In the genomic region with DNA sequence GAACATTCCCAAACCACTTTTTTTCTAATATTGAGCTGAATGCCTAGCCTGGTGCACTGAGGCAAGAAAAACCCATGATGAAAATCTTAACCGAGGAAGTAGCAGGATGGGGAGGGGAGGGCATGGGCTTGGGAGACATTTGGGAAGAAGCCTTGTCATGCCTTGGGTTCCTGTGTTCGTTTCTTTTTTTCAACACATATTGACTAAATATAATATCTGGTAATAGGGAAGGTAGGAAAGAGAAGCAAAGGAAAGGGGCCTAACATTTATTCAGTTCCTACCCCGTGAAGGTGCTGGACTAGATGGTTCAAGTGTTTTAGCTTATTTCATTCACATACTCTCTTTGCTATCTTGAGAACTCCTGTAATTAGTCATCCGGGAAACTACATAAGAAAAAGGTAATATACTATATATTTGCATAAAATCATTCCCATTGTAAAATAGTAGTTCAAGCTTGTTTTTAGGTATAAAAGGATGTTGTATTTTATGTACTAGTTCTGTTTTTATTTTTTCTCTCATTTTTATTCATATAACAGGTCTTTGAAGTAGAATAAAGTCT, we compare ENCODE assay signal across 2 cellular contexts.
TF ChIP-seq lines count a peak whose summit lies in the region.

No MANE protein-coding gene starts in this region.

TF ChIP-seq in GM23338, 12 proteins besides CTCF, POLR2A, EP300 and RAD21:
- no peak for TF ChIP-seq POLR2AphosphoS5 (IDR thresholded peaks at IDR 0.05; ENCODE audit: low read depth)
- no peak for TF ChIP-seq NANOG (IDR thresholded peaks at IDR 0.05; ENCODE audit: borderline replicate concordance)
- no peak for TF ChIP-seq ZNF114 (CRISPR knock-in tag; IDR thresholded peaks at IDR 0.05)
- no peak for TF ChIP-seq CREB1 (CRISPR knock-in tag; IDR thresholded peaks at IDR 0.05; ENCODE audit: low read depth)
- TF ChIP-seq JUNB (IDR thresholded peaks at IDR 0.05; ENCODE audit: unreplicated experiment) = no peak

TF ChIP-seq in GM12878, 131 proteins besides CTCF, POLR2A, EP300 and RAD21:
- TF ChIP-seq GATAD2B (conservative IDR thresholded peaks at IDR 0.05; ENCODE audit: low read depth) (no peak), JUNB (IDR thresholded peaks at IDR 0.05) (peak; percentile 85), MEF2A (IDR thresholded peaks at IDR 0.05; ENCODE audit: insufficient read depth, low read depth, low read length) (0 out of 2 replicates have a peak, but pooled peaks have one; percentile 34), STAT3 (IDR thresholded peaks at IDR 0.05; ENCODE audit: low read depth, low read length) (no peak), ATF7 (IDR thresholded peaks at IDR 0.05; ENCODE audit: low read depth) (no peak), TCF7 (IDR thresholded peaks at IDR 0.05; ENCODE audit: borderline replicate concordance) (0 out of 2 replicates have a peak, but pooled peaks have one; percentile 24), IKZF2 (IDR thresholded peaks at IDR 0.05) (peak; percentile 52), IRF4 (IDR thresholded peaks at IDR 0.05; ENCODE audit: low read depth, low read length) (0 out of 2 replicates have a peak, but pooled peaks have one; percentile 43), RELA (IDR thresholded peaks at IDR 0.05; ENCODE audit: borderline replicate concordance, partially characterized antibody) (no peak), NFIC (IDR thresholded peaks at IDR 0.05; ENCODE audit: low read depth, low read length) (peak; percentile 72; the same call in 1 of the 2 replicates), IKZF1 (conservative IDR thresholded peaks at IDR 0.05) (peak; percentile 40), EED (IDR thresholded peaks at IDR 0.05; ENCODE audit: low read depth) (0 out of 2 replicates have a peak, but pooled peaks have one; percentile 26), MTA2 (IDR thresholded peaks at IDR 0.05; ENCODE audit: low read depth) (0 out of 2 replicates have a peak, but pooled peaks have one; percentile 31)
- TF ChIP-seq, protein P1, sequence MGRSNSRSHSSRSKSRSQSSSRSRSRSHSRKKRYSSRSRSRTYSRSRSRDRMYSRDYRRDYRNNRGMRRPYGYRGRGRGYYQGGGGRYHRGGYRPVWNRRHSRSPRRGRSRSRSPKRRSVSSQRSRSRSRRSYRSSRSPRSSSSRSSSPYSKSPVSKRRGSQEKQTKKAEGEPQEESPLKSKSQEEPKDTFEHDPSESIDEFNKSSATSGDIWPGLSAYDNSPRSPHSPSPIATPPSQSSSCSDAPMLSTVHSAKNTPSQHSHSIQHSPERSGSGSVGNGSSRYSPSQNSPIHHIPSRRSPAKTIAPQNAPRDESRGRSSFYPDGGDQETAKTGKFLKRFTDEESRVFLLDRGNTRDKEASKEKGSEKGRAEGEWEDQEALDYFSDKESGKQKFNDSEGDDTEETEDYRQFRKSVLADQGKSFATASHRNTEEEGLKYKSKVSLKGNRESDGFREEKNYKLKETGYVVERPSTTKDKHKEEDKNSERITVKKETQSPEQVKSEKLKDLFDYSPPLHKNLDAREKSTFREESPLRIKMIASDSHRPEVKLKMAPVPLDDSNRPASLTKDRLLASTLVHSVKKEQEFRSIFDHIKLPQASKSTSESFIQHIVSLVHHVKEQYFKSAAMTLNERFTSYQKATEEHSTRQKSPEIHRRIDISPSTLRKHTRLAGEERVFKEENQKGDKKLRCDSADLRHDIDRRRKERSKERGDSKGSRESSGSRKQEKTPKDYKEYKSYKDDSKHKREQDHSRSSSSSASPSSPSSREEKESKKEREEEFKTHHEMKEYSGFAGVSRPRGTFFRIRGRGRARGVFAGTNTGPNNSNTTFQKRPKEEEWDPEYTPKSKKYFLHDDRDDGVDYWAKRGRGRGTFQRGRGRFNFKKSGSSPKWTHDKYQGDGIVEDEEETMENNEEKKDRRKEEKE (IDR thresholded peaks at IDR 0.05) = no peak
- TF ChIP-seq, protein P2, sequence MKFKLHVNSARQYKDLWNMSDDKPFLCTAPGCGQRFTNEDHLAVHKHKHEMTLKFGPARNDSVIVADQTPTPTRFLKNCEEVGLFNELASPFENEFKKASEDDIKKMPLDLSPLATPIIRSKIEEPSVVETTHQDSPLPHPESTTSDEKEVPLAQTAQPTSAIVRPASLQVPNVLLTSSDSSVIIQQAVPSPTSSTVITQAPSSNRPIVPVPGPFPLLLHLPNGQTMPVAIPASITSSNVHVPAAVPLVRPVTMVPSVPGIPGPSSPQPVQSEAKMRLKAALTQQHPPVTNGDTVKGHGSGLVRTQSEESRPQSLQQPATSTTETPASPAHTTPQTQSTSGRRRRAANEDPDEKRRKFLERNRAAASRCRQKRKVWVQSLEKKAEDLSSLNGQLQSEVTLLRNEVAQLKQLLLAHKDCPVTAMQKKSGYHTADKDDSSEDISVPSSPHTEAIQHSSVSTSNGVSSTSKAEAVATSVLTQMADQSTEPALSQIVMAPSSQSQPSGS (IDR thresholded peaks at IDR 0.05; ENCODE audit: low read length) = peak; percentile 69; the same call in 1 of the 2 replicates
- TF ChIP-seq, protein P3, sequence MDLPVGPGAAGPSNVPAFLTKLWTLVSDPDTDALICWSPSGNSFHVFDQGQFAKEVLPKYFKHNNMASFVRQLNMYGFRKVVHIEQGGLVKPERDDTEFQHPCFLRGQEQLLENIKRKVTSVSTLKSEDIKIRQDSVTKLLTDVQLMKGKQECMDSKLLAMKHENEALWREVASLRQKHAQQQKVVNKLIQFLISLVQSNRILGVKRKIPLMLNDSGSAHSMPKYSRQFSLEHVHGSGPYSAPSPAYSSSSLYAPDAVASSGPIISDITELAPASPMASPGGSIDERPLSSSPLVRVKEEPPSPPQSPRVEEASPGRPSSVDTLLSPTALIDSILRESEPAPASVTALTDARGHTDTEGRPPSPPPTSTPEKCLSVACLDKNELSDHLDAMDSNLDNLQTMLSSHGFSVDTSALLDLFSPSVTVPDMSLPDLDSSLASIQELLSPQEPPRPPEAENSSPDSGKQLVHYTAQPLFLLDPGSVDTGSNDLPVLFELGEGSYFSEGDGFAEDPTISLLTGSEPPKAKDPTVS (IDR thresholded peaks at IDR 0.05; ENCODE audit: low read depth, low read length) = no peak
- TF ChIP-seq, protein P4, sequence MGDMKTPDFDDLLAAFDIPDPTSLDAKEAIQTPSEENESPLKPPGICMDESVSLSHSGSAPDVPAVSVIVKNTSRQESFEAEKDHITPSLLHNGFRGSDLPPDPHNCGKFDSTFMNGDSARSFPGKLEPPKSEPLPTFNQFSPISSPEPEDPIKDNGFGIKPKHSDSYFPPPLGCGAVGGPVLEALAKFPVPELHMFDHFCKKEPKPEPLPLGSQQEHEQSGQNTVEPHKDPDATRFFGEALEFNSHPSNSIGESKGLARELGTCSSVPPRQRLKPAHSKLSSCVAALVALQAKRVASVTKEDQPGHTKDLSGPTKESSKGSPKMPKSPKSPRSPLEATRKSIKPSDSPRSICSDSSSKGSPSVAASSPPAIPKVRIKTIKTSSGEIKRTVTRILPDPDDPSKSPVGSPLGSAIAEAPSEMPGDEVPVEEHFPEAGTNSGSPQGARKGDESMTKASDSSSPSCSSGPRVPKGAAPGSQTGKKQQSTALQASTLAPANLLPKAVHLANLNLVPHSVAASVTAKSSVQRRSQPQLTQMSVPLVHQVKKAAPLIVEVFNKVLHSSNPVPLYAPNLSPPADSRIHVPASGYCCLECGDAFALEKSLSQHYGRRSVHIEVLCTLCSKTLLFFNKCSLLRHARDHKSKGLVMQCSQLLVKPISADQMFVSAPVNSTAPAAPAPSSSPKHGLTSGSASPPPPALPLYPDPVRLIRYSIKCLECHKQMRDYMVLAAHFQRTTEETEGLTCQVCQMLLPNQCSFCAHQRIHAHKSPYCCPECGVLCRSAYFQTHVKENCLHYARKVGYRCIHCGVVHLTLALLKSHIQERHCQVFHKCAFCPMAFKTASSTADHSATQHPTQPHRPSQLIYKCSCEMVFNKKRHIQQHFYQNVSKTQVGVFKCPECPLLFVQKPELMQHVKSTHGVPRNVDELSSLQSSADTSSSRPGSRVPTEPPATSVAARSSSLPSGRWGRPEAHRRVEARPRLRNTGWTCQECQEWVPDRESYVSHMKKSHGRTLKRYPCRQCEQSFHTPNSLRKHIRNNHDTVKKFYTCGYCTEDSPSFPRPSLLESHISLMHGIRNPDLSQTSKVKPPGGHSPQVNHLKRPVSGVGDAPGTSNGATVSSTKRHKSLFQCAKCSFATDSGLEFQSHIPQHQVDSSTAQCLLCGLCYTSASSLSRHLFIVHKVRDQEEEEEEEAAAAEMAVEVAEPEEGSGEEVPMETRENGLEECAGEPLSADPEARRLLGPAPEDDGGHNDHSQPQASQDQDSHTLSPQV (IDR thresholded peaks at IDR 0.05) = no peak
- TF ChIP-seq, protein P5, sequence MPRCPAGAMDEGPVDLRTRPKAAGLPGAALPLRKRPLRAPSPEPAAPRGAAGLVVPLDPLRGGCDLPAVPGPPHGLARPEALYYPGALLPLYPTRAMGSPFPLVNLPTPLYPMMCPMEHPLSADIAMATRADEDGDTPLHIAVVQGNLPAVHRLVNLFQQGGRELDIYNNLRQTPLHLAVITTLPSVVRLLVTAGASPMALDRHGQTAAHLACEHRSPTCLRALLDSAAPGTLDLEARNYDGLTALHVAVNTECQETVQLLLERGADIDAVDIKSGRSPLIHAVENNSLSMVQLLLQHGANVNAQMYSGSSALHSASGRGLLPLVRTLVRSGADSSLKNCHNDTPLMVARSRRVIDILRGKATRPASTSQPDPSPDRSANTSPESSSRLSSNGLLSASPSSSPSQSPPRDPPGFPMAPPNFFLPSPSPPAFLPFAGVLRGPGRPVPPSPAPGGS (IDR thresholded peaks at IDR 0.05; ENCODE audit: borderline replicate concordance, insufficient read depth, low read depth, low read length, poor library complexity, severe bottlenecking) = peak; percentile 29
- TF ChIP-seq, protein P6, sequence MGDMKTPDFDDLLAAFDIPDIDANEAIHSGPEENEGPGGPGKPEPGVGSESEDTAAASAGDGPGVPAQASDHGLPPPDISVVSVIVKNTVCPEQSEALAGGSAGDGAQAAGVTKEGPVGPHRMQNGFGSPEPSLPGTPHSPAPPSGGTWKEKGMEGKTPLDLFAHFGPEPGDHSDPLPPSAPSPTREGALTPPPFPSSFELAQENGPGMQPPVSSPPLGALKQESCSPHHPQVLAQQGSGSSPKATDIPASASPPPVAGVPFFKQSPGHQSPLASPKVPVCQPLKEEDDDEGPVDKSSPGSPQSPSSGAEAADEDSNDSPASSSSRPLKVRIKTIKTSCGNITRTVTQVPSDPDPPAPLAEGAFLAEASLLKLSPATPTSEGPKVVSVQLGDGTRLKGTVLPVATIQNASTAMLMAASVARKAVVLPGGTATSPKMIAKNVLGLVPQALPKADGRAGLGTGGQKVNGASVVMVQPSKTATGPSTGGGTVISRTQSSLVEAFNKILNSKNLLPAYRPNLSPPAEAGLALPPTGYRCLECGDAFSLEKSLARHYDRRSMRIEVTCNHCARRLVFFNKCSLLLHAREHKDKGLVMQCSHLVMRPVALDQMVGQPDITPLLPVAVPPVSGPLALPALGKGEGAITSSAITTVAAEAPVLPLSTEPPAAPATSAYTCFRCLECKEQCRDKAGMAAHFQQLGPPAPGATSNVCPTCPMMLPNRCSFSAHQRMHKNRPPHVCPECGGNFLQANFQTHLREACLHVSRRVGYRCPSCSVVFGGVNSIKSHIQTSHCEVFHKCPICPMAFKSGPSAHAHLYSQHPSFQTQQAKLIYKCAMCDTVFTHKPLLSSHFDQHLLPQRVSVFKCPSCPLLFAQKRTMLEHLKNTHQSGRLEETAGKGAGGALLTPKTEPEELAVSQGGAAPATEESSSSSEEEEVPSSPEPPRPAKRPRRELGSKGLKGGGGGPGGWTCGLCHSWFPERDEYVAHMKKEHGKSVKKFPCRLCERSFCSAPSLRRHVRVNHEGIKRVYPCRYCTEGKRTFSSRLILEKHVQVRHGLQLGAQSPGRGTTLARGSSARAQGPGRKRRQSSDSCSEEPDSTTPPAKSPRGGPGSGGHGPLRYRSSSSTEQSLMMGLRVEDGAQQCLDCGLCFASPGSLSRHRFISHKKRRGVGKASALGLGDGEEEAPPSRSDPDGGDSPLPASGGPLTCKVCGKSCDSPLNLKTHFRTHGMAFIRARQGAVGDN (IDR thresholded peaks at IDR 0.05) = 0 out of 2 replicates have a peak, but pooled peaks have one; percentile 20
- TF ChIP-seq, protein P7, sequence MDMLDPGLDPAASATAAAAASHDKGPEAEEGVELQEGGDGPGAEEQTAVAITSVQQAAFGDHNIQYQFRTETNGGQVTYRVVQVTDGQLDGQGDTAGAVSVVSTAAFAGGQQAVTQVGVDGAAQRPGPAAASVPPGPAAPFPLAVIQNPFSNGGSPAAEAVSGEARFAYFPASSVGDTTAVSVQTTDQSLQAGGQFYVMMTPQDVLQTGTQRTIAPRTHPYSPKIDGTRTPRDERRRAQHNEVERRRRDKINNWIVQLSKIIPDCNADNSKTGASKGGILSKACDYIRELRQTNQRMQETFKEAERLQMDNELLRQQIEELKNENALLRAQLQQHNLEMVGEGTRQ (IDR thresholded peaks at IDR 0.05; ENCODE audit: borderline replicate concordance, low read depth, low read length) = no peak
